19 cellular contexts compared by ENCODE assay signal in genomic region chr15:64038878-64039277, GRCh38. TPM values are rescaled to one million over a fixed set of nuclear protein-coding genes. Genes with fewer than 3 reads are reported as not detected.
"Had no signal": no experiment of that assay in that cellular context is flagged by ENCODE, and none has a peak within 500 bp of the region (broad histone marks: within the 10 kb centered on the region; RNA-seq: fewer than 3 reads in every experiment).

No MANE protein-coding gene starts in this region.

- H3K36me3 ChIP-seq: ovary had no signal

- H3K4me3 ChIP-seq: heart left ventricle, mucosa of descending colon, ovary, smooth muscle cell had no signal

- H3K4me3 Mint-ChIP-seq: dendritic cell treated with granulocyte-macrophage colony-stimulating factor and Interleukin-4, amounts not matched to agents 40 ng/mL and 50 ng/mL, for 4 days; natural killer cell; neural crest cell had no signal

- H3K9me3 Mint-ChIP-seq: dendritic cell treated with granulocyte-macrophage colony-stimulating factor and Interleukin-4, amounts not matched to agents 40 ng/mL and 50 ng/mL, for 4 days; natural killer cell; neural crest cell had no signal

- H3K4me2 ChIP-seq: smooth muscle cell had no signal

- H3K36me3 Mint-ChIP-seq: natural killer cell had no signal

- H3K27ac Mint-ChIP-seq: dendritic cell treated with granulocyte-macrophage colony-stimulating factor and Interleukin-4, amounts not matched to agents 40 ng/mL and 50 ng/mL, for 4 days; natural killer cell had no signal

- DNase-seq: foreskin melanocyte; heart left ventricle; hippocampal formation; islet precursor cell; mammary epithelial cell; mucosa of descending colon; natural killer cell; nucleus accumbens; ovary; right cardiac atrium; stimulated activated CD4-positive, alpha-beta T cell treated with anti-CD3 and anti-CD28 coated beads, Interleukin-2, amount 100 ng/mL, for 48 hours; stimulated activated naive CD4-positive, alpha-beta T cell treated with Interleukin-2 at 50 U/mL for 16 hours; trophoblast cell had no signal

- H3K9me3 ChIP-seq: heart left ventricle, mucosa of descending colon, ovary had no signal

- ATAC-seq: heart left ventricle, left lobe of liver, mucosa of descending colon, natural killer cell, right cardiac atrium had no signal

- H3K27ac ChIP-seq: heart left ventricle, ovary had no signal

- H3K4me1 Mint-ChIP-seq: natural killer cell, neural crest cell had no signal

- H3K27me3 ChIP-seq: heart left ventricle, ovary had no signal

- FAIRE-seq: colon, endothelial cell of umbilical vein had no signal

RNA-seq across cellular contexts. Expression of gene DAPK2, which starts 7.4 kb away (rescaled TPM):
- total RNA-seq: smooth muscle cell had no signal
- polyA plus RNA-seq: smooth muscle cell had no signal
